Comparison of ENCODE assay signal across 24 cellular contexts in genomic region chr7:89887489-89887888, GRCh38.
A peak's percentile ranks its signal among the peaks of the same experiment; 100 is the strongest.
DNase-seq lines count a peak whose midpoint lies in the region; ATAC-seq and TF ChIP-seq lines count a peak whose summit lies in the region.
"Had no signal": no experiment of that assay in that cellular context is flagged by ENCODE, and none has a peak within 500 bp of the region (broad histone marks: within the 10 kb centered on the region; RNA-seq: fewer than 3 reads in every experiment).

No MANE protein-coding gene starts in this region.

- no peaks in the 10 kb centered on the region for H3K27me3 Mint-ChIP-seq in effector memory CD8-positive, alpha-beta T cell
- H3K27me3 Mint-ChIP-seq: activated naive CD4-positive, alpha-beta T cell treated with anti-CD3 and anti-CD28 coated beads, Interleukin-2, amount 10 ng/mL, durations not matched to agents 7 days and 5 days had no signal

- intact Hi-C loops in adrenal gland (cut with DNase I) = no loop called here

- H3K4me1 ChIP-seq in adrenal gland (replicated peaks in 1 of 2) (no peaks in the 10 kb centered on the region), suprapubic skin (no peaks in the 10 kb centered on the region)
- H3K4me1 ChIP-seq: left lung, transverse colon had no signal

- H3K4me1 Mint-ChIP-seq in effector memory CD8-positive, alpha-beta T cell (ENCODE audit: low read depth in 2 of 2) = no peaks in the 10 kb centered on the region
- H3K4me1 Mint-ChIP-seq: activated naive CD4-positive, alpha-beta T cell treated with anti-CD3 and anti-CD28 coated beads, Interleukin-2, amount 10 ng/mL, durations not matched to agents 7 days and 5 days; mesothelial cell of epicardium; nephron had no signal

- no peaks in the 10 kb centered on the region for H3K27me3 ChIP-seq in adrenal gland
- no peaks in the 10 kb centered on the region for H3K27me3 ChIP-seq in suprapubic skin
- H3K27me3 ChIP-seq: left lung, transverse colon had no signal

- TF ChIP-seq CTCF in adrenal gland (IDR thresholded peaks at IDR 0.05) (no peak), suprapubic skin (IDR thresholded peaks at IDR 0.05) (no peak)

- TF ChIP-seq POLR2A in adrenal gland (IDR thresholded peaks at IDR 0.05) = no peak
- no peak for TF ChIP-seq POLR2A in suprapubic skin (IDR thresholded peaks at IDR 0.05)

- WGBS in adrenal gland, 4 donors = 67 to 72% (median 71%) methylated on average over 3 of the region's 3 CpGs
- WGBS in suprapubic skin = 83% methylated on average over 3 of the region's 3 CpGs

- DNase-seq in COLO829 (ENCODE audit: low spot score) (peak; percentile 13), HT1080 (ENCODE audit: low read depth) (peak; percentile 52), adrenal gland (peak in 6 of 7 donors; percentile 30 to 75 (median 50)), kidney tubule cell (ENCODE audit: low spot score) (peak; percentile 61), suprapubic skin (ENCODE audit: low spot score in 2 of 2) (no peak), hippocampal formation (lab: John Stamatoyannopoulos, UW) (no peak)
- no peak for DNase-seq in effector memory CD8-positive, alpha-beta T cell
- DNase-seq: activated CD4-positive, alpha-beta T cell treated with anti-CD3 and anti-CD28 coated beads, Interleukin-2, amount 50 U/mL, for 1 hour; activated naive CD4-positive, alpha-beta T cell treated with anti-CD3 and anti-CD28 coated beads, Interleukin-2, amount 10 ng/mL, durations not matched to agents 7 days and 5 days; anterior cingulate cortex; central memory CD4-positive, alpha-beta T cell; dermis blood vessel endothelial cell; DMS 273 treated with DMSO at 0.1 percent for 48 hours; left lung; NCI-H1694; NCI-H526; stimulated activated CD4-positive, alpha-beta T cell treated with anti-CD3 and anti-CD28 coated beads, Interleukin-15, amount 100 ng/mL, for 24 hours; transverse colon had no signal

- no peak overlapping the region for H3K4me3 Mint-ChIP-seq in effector memory CD8-positive, alpha-beta T cell
- H3K4me3 Mint-ChIP-seq: activated naive CD4-positive, alpha-beta T cell treated with anti-CD3 and anti-CD28 coated beads, Interleukin-2, amount 10 ng/mL, durations not matched to agents 7 days and 5 days; mesothelial cell of epicardium; nephron; T-helper 2 cell treated with Interferon-gamma antibody and Interleukin-4, amounts not matched to agents 5 μg/mL and 100 μg/mL, for 36 hours had no signal

- ATAC-seq in effector memory CD8-positive, alpha-beta T cell (replicated peaks) = no peak
- no peak for ATAC-seq in esophagus mucosa
- ATAC-seq: left lung had no signal

- peaks cover 0 to 4% of the 10 kb centered on the region in 2 donors for H3K9me3 Mint-ChIP-seq in effector memory CD8-positive, alpha-beta T cell
- H3K9me3 Mint-ChIP-seq: activated naive CD4-positive, alpha-beta T cell treated with anti-CD3 and anti-CD28 coated beads, Interleukin-2, amount 10 ng/mL, durations not matched to agents 7 days and 5 days; mesothelial cell of epicardium; nephron; T-helper 2 cell treated with Interferon-gamma antibody and Interleukin-4, amounts not matched to agents 5 μg/mL and 100 μg/mL, for 36 hours had no signal

- no peak overlapping the region for H3K27ac Mint-ChIP-seq in effector memory CD8-positive, alpha-beta T cell
- H3K27ac Mint-ChIP-seq: activated naive CD4-positive, alpha-beta T cell treated with anti-CD3 and anti-CD28 coated beads, Interleukin-2, amount 10 ng/mL, durations not matched to agents 7 days and 5 days; mesothelial cell of epicardium; nephron; T-helper 2 cell treated with Interferon-gamma antibody and Interleukin-4, amounts not matched to agents 5 μg/mL and 100 μg/mL, for 36 hours had no signal

- H3K4me3 ChIP-seq in adrenal gland = no peak overlapping the region
- no peak overlapping the region for H3K4me3 ChIP-seq in suprapubic skin
- H3K4me3 ChIP-seq: left lung, transverse colon had no signal

- no peaks in the 10 kb centered on the region for H3K9me3 ChIP-seq in adrenal gland (replicated peaks in 1 of 3)
- peaks cover 4% of the 10 kb centered on the region for H3K9me3 ChIP-seq in suprapubic skin
- H3K9me3 ChIP-seq: transverse colon had no signal

- H3K36me3 Mint-ChIP-seq in effector memory CD8-positive, alpha-beta T cell (ENCODE audit: insufficient read depth) = peaks cover 2% of the 10 kb centered on the region
- H3K36me3 Mint-ChIP-seq: activated naive CD4-positive, alpha-beta T cell treated with anti-CD3 and anti-CD28 coated beads, Interleukin-2, amount 10 ng/mL, durations not matched to agents 7 days and 5 days; mesothelial cell of epicardium had no signal

- H3K36me3 ChIP-seq in adrenal gland (replicated peaks in 1 of 2) (no peaks in the 10 kb centered on the region), suprapubic skin (no peaks in the 10 kb centered on the region)
- H3K36me3 ChIP-seq: left lung, transverse colon had no signal

- H3K27ac ChIP-seq in adrenal gland = peak overlapping the region in 2 of 5 donors; percentile 47 to 50
- H3K27ac ChIP-seq in suprapubic skin = no peak overlapping the region
- H3K27ac ChIP-seq: KMS-11, left lung, transverse colon, VCaP had no signal

- TF ChIP-seq EP300 in suprapubic skin (IDR thresholded peaks at IDR 0.05) = no peak

Comparison
In these comparisons a context has a peak if more than half of its experiments do, and no peak if none do; other contexts are left out.
1. DNase-seq: peak in COLO829 (single experiment), HT1080 (single experiment), adrenal gland (6 of 7) and kidney tubule cell (single experiment); none in effector memory CD8-positive, alpha-beta T cell (0 of 3), suprapubic skin (0 of 2) and hippocampal formation (0 of 2).